8 cellular contexts compared by ENCODE assay signal in the genomic region with DNA sequence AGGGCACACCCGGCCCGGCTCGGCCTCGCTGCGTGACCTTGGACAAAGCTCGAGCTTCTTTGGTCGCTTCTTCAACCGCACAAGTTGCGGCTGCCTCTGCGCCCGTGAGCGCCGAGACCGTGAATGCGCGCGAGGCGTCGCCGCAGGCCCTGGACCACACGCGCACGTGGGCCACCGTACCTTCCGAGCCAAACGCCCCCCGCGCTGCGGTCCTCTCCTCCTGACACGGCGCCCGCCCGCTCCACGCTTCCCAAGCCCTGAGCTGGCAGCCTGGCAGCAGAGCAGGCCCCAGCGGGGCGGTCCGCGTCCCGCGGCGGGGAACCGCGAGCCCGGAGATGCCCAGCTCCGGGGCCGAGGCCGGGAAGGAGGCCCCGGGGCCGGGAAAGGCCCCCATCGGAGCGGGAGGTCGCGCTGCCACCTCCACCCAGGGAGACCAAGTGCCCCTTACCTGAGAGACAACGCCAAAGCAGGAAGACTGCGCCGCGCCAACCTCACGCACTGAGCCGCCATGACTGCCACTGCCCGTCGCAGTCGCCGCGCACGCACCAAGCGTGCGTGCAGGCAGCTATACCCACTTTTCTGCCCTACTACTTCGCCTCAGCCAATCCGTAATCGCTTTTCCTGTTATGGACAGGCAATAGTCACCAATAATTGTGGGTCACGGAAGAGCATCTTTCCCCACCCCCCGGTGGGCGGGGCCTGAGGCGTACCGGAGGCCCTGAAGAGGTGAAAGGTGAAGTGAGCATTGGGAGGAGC. TPM values are rescaled to one million over a fixed set of nuclear protein-coding genes. Genes with fewer than 3 reads are reported as not detected.
DNase-seq lines count a peak whose midpoint lies in the region; ATAC-seq and TF ChIP-seq lines count a peak whose summit lies in the region.

A gene (minus strand): TSS at position 542 of the 756 bp plus-strand sequence. CDS start 32 bp downstream, at position 510.

- 0 to 1% methylated on average over 75 of the region's 75 CpGs for WGBS in ectodermal cell, 2 experiments
- WGBS in lower leg skin, 2 donors: 0% methylated on average over 27 to 34 of the region's 75 CpGs

- H3K4me3 Mint-ChIP-seq in CD4-positive, alpha-beta memory T cell: peak within 1 kb of the TSS; percentile 93 to 98 (median 96)
- peak within 1 kb of the TSS; percentile 92 for H3K4me3 Mint-ChIP-seq in activated CD4-positive, alpha-beta T cell treated with anti-CD3 and anti-CD28 coated beads, Interleukin-2, amount 10 ng/mL, durations not matched to agents 7 days and 5 days

- POLR2A ChIA-PET in CD4-positive, alpha-beta memory T cell (lab: Charles Lee; ENCODE audit: partially characterized antibody): interaction anchor here (0.6 to 11.0 kb wide), 33 partner anchors 12 to 761 kb away, joined by 3 to 231 read pairs (median 6); a partner anchor contains a TSS
- POLR2A ChIA-PET in activated CD4-positive, alpha-beta T cell treated with anti-CD3 and anti-CD28 coated beads, Interleukin-2, amount 10 ng/mL, durations not matched to agents 7 days and 5 days (lab: Charles Lee): interaction anchor here (0.9 to 1.4 kb wide), 3 partner anchors 25 to 158 kb away, joined by 3 to 14 read pairs (median 5); a partner anchor contains a TSS

- no peak for TF ChIP-seq CTCF in lower leg skin (IDR thresholded peaks at IDR 0.05)

- peak within 1 kb of the TSS; percentile 82 to 98 (median 96) for H3K27ac Mint-ChIP-seq in CD4-positive, alpha-beta memory T cell
- peak within 1 kb of the TSS; percentile 94 for H3K27ac Mint-ChIP-seq in activated CD4-positive, alpha-beta T cell treated with anti-CD3 and anti-CD28 coated beads, Interleukin-2, amount 10 ng/mL, durations not matched to agents 7 days and 5 days

- peak within 1 kb of the TSS; percentile 69 for H3K27ac ChIP-seq in CD4-positive, alpha-beta memory T cell (ENCODE audit: low read depth, low read length)
- H3K27ac ChIP-seq in ectodermal cell (ENCODE audit: insufficient read depth, low read depth, low read length, poor library complexity, severe bottlenecking): no peak within 1 kb of the TSS

- peaks cover 46% of the 10 kb centered on the region for H3K4me1 ChIP-seq in CD4-positive, alpha-beta memory T cell (ENCODE audit: insufficient read depth, low read length)
- H3K4me1 ChIP-seq in ectodermal cell (ENCODE audit: control insufficient read depth, insufficient read depth, low read length): peaks cover 9% of the 10 kb centered on the region

- H3K4me1 Mint-ChIP-seq in CD4-positive, alpha-beta memory T cell: peaks cover 20 to 65% (median 45%) of the 10 kb centered on the region in 4 donors
- H3K4me1 Mint-ChIP-seq in activated CD4-positive, alpha-beta T cell treated with anti-CD3 and anti-CD28 coated beads, Interleukin-2, amount 10 ng/mL, durations not matched to agents 7 days and 5 days: peaks cover 49% of the 10 kb centered on the region

- peak; percentile 100 for DNase-seq in CD4-positive, alpha-beta memory T cell
- DNase-seq in NCI-H748 (lab: John Stamatoyannopoulos, UW; ENCODE audit: unreplicated experiment) (peak; percentile 98), lower leg skin (ENCODE audit: low spot score in 2 of 2) (peak; percentile 91 to 100)
- peak; percentile 100 for DNase-seq in activated CD4-positive, alpha-beta T cell treated with anti-CD3 and anti-CD28 coated beads, Interleukin-2, amount 10 ng/mL, durations not matched to agents 7 days and 5 days
- DNase-seq in stimulated activated CD4-positive, alpha-beta T cell treated with anti-CD3 and anti-CD28 coated beads, TNF-alpha, amount 100 ng/mL, for 1 hour (ENCODE audit: low read depth in 3 of 3, low spot score in 1 of 3): peak; percentile 100

- H3K9me3 ChIP-seq in CD4-positive, alpha-beta memory T cell (ENCODE audit: control insufficient read depth in 1 of 2, low read length in 2 of 2): no peaks in the 10 kb centered on the region
- H3K9me3 ChIP-seq in ectodermal cell (ENCODE audit: control insufficient read depth, low read length): no peaks in the 10 kb centered on the region

- H3K36me3 ChIP-seq in CD4-positive, alpha-beta memory T cell (ENCODE audit: insufficient read depth, low read length): peaks cover 19% of the 10 kb centered on the region
- H3K36me3 ChIP-seq in ectodermal cell (ENCODE audit: control insufficient read depth, insufficient read depth, low read length): peaks cover 16% of the 10 kb centered on the region

- H3K9me3 Mint-ChIP-seq in CD4-positive, alpha-beta memory T cell: peaks cover 0 to 2% (median 0%) of the 10 kb centered on the region in 8 donors
- no peaks in the 10 kb centered on the region for H3K9me3 Mint-ChIP-seq in activated CD4-positive, alpha-beta T cell treated with anti-CD3 and anti-CD28 coated beads, Interleukin-2, amount 10 ng/mL, durations not matched to agents 7 days and 5 days

- H3K4me3 ChIP-seq in CD4-positive, alpha-beta memory T cell (ENCODE audit: low read length in 2 of 2): peak within 1 kb of the TSS; percentile 65 to 84
- H3K4me3 ChIP-seq in ectodermal cell (ENCODE audit: insufficient read depth, low read depth, low read length) (peak within 1 kb of the TSS; percentile 87), lower leg skin (ENCODE audit: low read depth, poor library complexity, severe bottlenecking) (peak within 1 kb of the TSS; percentile 93)

- peaks cover 0 to 2% of the 10 kb centered on the region in 2 donors for H3K27me3 Mint-ChIP-seq in CD4-positive, alpha-beta memory T cell
- H3K27me3 Mint-ChIP-seq in activated CD4-positive, alpha-beta T cell treated with anti-CD3 and anti-CD28 coated beads, Interleukin-2, amount 10 ng/mL, durations not matched to agents 7 days and 5 days: peaks cover 9% of the 10 kb centered on the region

- TF ChIP-seq POLR2A in lower leg skin (IDR thresholded peaks at IDR 0.05): peak in 1 of 2 donors; percentile 88

- CTCF ChIA-PET in CD4-positive, alpha-beta memory T cell (lab: Charles Lee; ENCODE audit: partially characterized antibody): interaction anchor here (0.9 to 11.0 kb wide), 12 partner anchors 14 to 493 kb away, joined by 3 to 204 read pairs (median 12); a partner anchor contains a TSS
- CTCF ChIA-PET in activated CD4-positive, alpha-beta T cell treated with anti-CD3 and anti-CD28 coated beads, Interleukin-2, amount 10 ng/mL, durations not matched to agents 7 days and 5 days (lab: Charles Lee): interaction anchor here (0.5 to 13.8 kb wide), 12 partner anchors 13 to 777 kb away, joined by 3 to 128 read pairs (median 4); a partner anchor contains a TSS

- no peaks in the 10 kb centered on the region for H3K27me3 ChIP-seq in CD4-positive, alpha-beta memory T cell (ENCODE audit: insufficient read depth, low read length)
- H3K27me3 ChIP-seq in ectodermal cell (ENCODE audit: control insufficient read depth, insufficient read depth, low read length, poor library complexity, severe bottlenecking): peaks cover 31% of the 10 kb centered on the region

- ATAC-seq in GM19395 (IDR thresholded peaks at IDR 0.05; ENCODE audit: unreplicated experiment) (peak; percentile 82), HG03558 (IDR thresholded peaks at IDR 0.05; ENCODE audit: extremely low read depth, unreplicated experiment) (peak; percentile 91)

- intact Hi-C loops in CD4-positive, alpha-beta memory T cell (cut with micrococcal nuclease): loop anchor here (1.0 to 10.0 kb wide), 9 partner anchors 24 to 867 kb away; a partner anchor contains a TSS
- intact Hi-C loops in lower leg skin (cut with DNase I; ENCODE audit: low total_unique reads): loop anchor here (5.0 kb wide), 1 partner anchor 90 kb away; no protein-coding TSS in a partner anchor

- H3K36me3 Mint-ChIP-seq in CD4-positive, alpha-beta memory T cell: peaks cover 16 to 32% of the 10 kb centered on the region in 2 donors
- peaks cover 21% of the 10 kb centered on the region for H3K36me3 Mint-ChIP-seq in activated CD4-positive, alpha-beta T cell treated with anti-CD3 and anti-CD28 coated beads, Interleukin-2, amount 10 ng/mL, durations not matched to agents 7 days and 5 days (ENCODE audit: low read depth)

RNA-seq across cellular contexts. Expression of the gene that starts here (rescaled TPM):
- 10 to 100 TPM; 35.3 to 36.0 TPM for total RNA-seq in CD4-positive, alpha-beta memory T cell
- polyA plus RNA-seq in CD4-positive, alpha-beta memory T cell: 10 to 100 TPM; 57.7 to 77.2 TPM
- total RNA-seq in activated CD4-positive, alpha-beta T cell treated with anti-CD3 and anti-CD28 coated beads, Interleukin-2, amount 10 ng/mL, durations not matched to agents 7 days and 5 days: 10 to 100 TPM; 34.8 to 35.4 TPM
- 26.6 TPM for polyA plus RNA-seq in ectodermal cell (2013, experiment 1 of 4)
- polyA plus RNA-seq in ectodermal cell (2013, experiment 2 of 4): 24.0 TPM
- 18.5 TPM for polyA plus RNA-seq in ectodermal cell (2013, experiment 3 of 4)
- 17.9 TPM for polyA plus RNA-seq in ectodermal cell (2013, experiment 4 of 4)
- total RNA-seq in lower leg skin: 10 to 100 TPM; 20.8 to 24.0 (median 21.6) TPM
